In the genomic region with DNA sequence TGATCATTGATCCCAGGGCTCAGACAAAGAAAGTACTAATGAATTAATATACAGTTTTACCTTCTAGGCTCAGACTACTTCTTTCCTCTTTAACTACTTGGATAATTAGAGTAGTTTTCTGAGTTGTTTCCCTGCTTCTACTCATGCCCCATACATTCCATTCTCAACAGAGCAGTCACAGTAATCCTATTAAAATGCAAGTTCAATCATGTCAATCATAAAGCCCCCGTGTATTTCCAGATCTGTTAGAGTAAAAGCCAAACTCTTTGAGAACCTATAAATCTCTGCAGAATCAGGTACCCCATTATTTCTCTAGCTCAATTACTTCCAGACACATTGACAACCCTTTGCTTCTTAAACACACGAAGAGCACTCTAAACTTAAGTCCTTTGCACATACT, we compare ENCODE assay signal across 24 cellular contexts.
A peak's percentile ranks its signal among the peaks of the same experiment; 100 is the strongest.
DNase-seq lines count a peak whose midpoint lies in the region; ATAC-seq, FAIRE-seq and TF ChIP-seq lines count a peak whose summit lies in the region.
"Had no signal": no experiment of that assay in that cellular context is flagged by ENCODE, and none has a peak within 500 bp of the region (broad histone marks: within the 10 kb centered on the region; RNA-seq: fewer than 3 reads in every experiment).

No MANE protein-coding gene starts in this region.

- TF ChIP-seq RAD21 in H1 (IDR thresholded peaks at IDR 0.05 in 1 of 2, conservative IDR thresholded peaks at IDR 0.05 in 1 of 2; ENCODE audit: low read depth in 2 of 2, low read length in 2 of 2), result no peak

- no peak overlapping the region for H2BK15ac ChIP-seq in H1 (ENCODE audit: low read length)

- no peak overlapping the region for H4K8ac ChIP-seq in H1 (ENCODE audit: extremely low read depth, insufficient read depth, low read length)

- no peak for TF ChIP-seq CTCF in GM23338 (conservative IDR thresholded peaks at IDR 0.05; ENCODE audit: low read depth in 2 of 2)
- no peak for TF ChIP-seq CTCF in H1 (IDR thresholded peaks at IDR 0.05; ENCODE audit: control extremely low read depth in 1 of 3, insufficient read depth in 1 of 3, low read depth in 1 of 3, low read length in 3 of 3)
- no peak for TF ChIP-seq CTCF in esophagus muscularis mucosa (IDR thresholded peaks at IDR 0.05)

- peaks cover 13% of the 10 kb centered on the region for H3K9me3 Mint-ChIP-seq in GM23338

- H3K4me1 ChIP-seq in GM23338 (ENCODE audit: insufficient read depth) (no peaks in the 10 kb centered on the region), H1 (replicated peaks in 1 of 4; ENCODE audit: control insufficient read depth in 3 of 4, insufficient read depth in 4 of 4, low read length in 3 of 4) (no peaks in the 10 kb centered on the region), esophagus muscularis mucosa (no peaks in the 10 kb centered on the region)
- H3K4me1 ChIP-seq: BE2C, HAP-1 had no signal

- POLR2A ChIA-PET in H1 (lab: Charles Lee; ENCODE audit: partially characterized antibody), result no interaction called here

- no peak overlapping the region for H2BK20ac ChIP-seq in H1 (ENCODE audit: low read length)

- CTCF ChIA-PET in H1 (lab: Charles Lee; ENCODE audit: partially characterized antibody), result no interaction called here

- ATAC-seq in GM23338, result no peak
- ATAC-seq: GM12878 had no signal

- H3K79me2 ChIP-seq in GM23338 (replicated peaks; ENCODE audit: insufficient read depth), result no peaks in the 10 kb centered on the region
- no peaks in the 10 kb centered on the region for H3K79me2 ChIP-seq in H1 (ENCODE audit: control insufficient read depth in 1 of 2, insufficient read depth in 2 of 2, low read length in 2 of 2)

- H3K56ac ChIP-seq in H1 (replicated peaks; ENCODE audit: insufficient read length, low read depth, low read length), result no peak overlapping the region

- no peak overlapping the region for H3K4me2 ChIP-seq in GM23338
- H3K4me2 ChIP-seq in H1 (ENCODE audit: insufficient read depth in 1 of 2, low read depth in 2 of 2, low read length in 2 of 2), result no peak overlapping the region
- H3K4me2 ChIP-seq: BLaER1 treated with 17β-estradiol and CSF1 and Interleukin-3, amounts not matched to agents 10 nM and 100 nM had no signal

- no peak overlapping the region for H3K23ac ChIP-seq in H1 (ENCODE audit: insufficient read length)

- H3K18ac ChIP-seq in H1 (ENCODE audit: extremely low read depth, low read length), result no peak overlapping the region

- no peak overlapping the region for H3K4me3 Mint-ChIP-seq in GM23338
- H3K4me3 Mint-ChIP-seq: CD14-positive monocyte; CD4-positive, alpha-beta T cell; CD8-positive, alpha-beta memory T cell; HFFc6 had no signal

- H3K27ac ChIP-seq in GM23338 (ENCODE audit: low read depth), result no peak overlapping the region
- H3K27ac ChIP-seq in H1 (ENCODE audit: low read depth, low read length), result no peak overlapping the region
- H3K27ac ChIP-seq in esophagus muscularis mucosa (replicated peaks in 1 of 4), result no peak overlapping the region
- H3K27ac ChIP-seq: 22Rv1; BLaER1 treated with 17β-estradiol and CSF1 and Interleukin-3, amounts not matched to agents 10 nM and 100 nM had no signal

- H3K36me3 ChIP-seq in GM23338 (ENCODE audit: insufficient read depth), result no peaks in the 10 kb centered on the region
- H3K36me3 ChIP-seq in H1 (ENCODE audit: control insufficient read depth in 2 of 4, insufficient read depth in 4 of 4, low read length in 3 of 4), result no peaks in the 10 kb centered on the region
- no peaks in the 10 kb centered on the region for H3K36me3 ChIP-seq in esophagus muscularis mucosa
- H3K36me3 ChIP-seq: BE2C; BLaER1 treated with 17β-estradiol and CSF1 and Interleukin-3, amounts not matched to agents 10 nM and 100 nM; HAP-1 had no signal

- no peaks in the 10 kb centered on the region for H3K23me2 ChIP-seq in H1 (ENCODE audit: low read depth, low read length)

- H4K20me1 ChIP-seq in GM23338 (replicated peaks; ENCODE audit: insufficient read depth) (no peaks in the 10 kb centered on the region), H1 (replicated peaks in 1 of 2; ENCODE audit: control insufficient read depth in 1 of 2, insufficient read depth in 2 of 2, low read length in 2 of 2) (no peaks in the 10 kb centered on the region)
- H4K20me1 ChIP-seq: BLaER1 treated with 17β-estradiol and CSF1 and Interleukin-3, amounts not matched to agents 10 nM and 100 nM had no signal

- 0 out of 2 replicates have a peak, but pooled peaks cover 4% of the 10 kb centered on the region for H3K9me2 ChIP-seq in GM23338 (ENCODE audit: insufficient read depth)

- H3K9ac ChIP-seq in H1 (replicated peaks in 1 of 4; ENCODE audit: extremely low read depth in 1 of 4, low read depth in 3 of 4, low read length in 3 of 4), result no peak overlapping the region
- H3K9ac ChIP-seq: BLaER1 treated with 17β-estradiol and CSF1 and Interleukin-3, amounts not matched to agents 10 nM and 100 nM had no signal

- H2AK5ac ChIP-seq in H1 (ENCODE audit: low read depth, low read length), result no peak overlapping the region

- H3K79me1 ChIP-seq in H1 (ENCODE audit: low read depth, low read length), result no peaks in the 10 kb centered on the region

- no peak overlapping the region for H3K4me3 ChIP-seq in GM23338
- H3K4me3 ChIP-seq in H1 (ENCODE audit: extremely low read depth in 1 of 4, insufficient read depth in 2 of 4, low read depth in 3 of 4, low read length in 4 of 4), result no peak overlapping the region
- H3K4me3 ChIP-seq in esophagus muscularis mucosa, result no peak overlapping the region
- H3K4me3 ChIP-seq: BLaER1 treated with 17β-estradiol and CSF1 and Interleukin-3, amounts not matched to agents 10 nM and 100 nM; GM12878; HAP-1 had no signal

- peaks cover 6 to 7% of the 10 kb centered on the region in 2 experiments; a peak in 3 of 4 replicates for H3K9me3 ChIP-seq in H1 (ENCODE audit: insufficient read depth in 2 of 2, low read depth in 1 of 2, low read length in 1 of 2)
- H3K9me3 ChIP-seq in esophagus muscularis mucosa, result no peaks in the 10 kb centered on the region
- H3K9me3 ChIP-seq: HAP-1 had no signal

- no peaks in the 10 kb centered on the region for H3K27me3 ChIP-seq in GM23338 (ENCODE audit: insufficient read depth)
- H3K27me3 ChIP-seq in H1 (replicated peaks in 1 of 4; ENCODE audit: control insufficient read depth in 3 of 4, extremely low read depth in 1 of 4, insufficient read depth in 3 of 4, low read length in 3 of 4), result no peaks in the 10 kb centered on the region
- no peaks in the 10 kb centered on the region for H3K27me3 ChIP-seq in esophagus muscularis mucosa
- H3K27me3 ChIP-seq: BE2C; BLaER1 treated with 17β-estradiol and CSF1 and Interleukin-3, amounts not matched to agents 10 nM and 100 nM had no signal

- H3K36me3 Mint-ChIP-seq in GM23338 (ENCODE audit: low read depth), result peaks cover 10% of the 10 kb centered on the region
- H3K36me3 Mint-ChIP-seq: CD14-positive monocyte; CD8-positive, alpha-beta memory T cell had no signal

- no peak for FAIRE-seq in H1 (lab: Jason Lieb, UNC)
- FAIRE-seq: GM18507 had no signal

- H3K4me1 Mint-ChIP-seq in GM23338, result no peaks in the 10 kb centered on the region; the same call in 2 of the 3 replicates
- H3K4me1 Mint-ChIP-seq: CD14-positive monocyte; CD8-positive, alpha-beta memory T cell had no signal

- no peak overlapping the region for H3K14ac ChIP-seq in H1 (ENCODE audit: insufficient read length)

- no peak overlapping the region for H4K91ac ChIP-seq in H1 (replicated peaks; ENCODE audit: insufficient read length, low read length)

- intact Hi-C loops in esophagus muscularis mucosa (cut with DNase I), result no loop called here

- H2BK12ac ChIP-seq in H1 (ENCODE audit: low read depth, low read length), result no peak overlapping the region

- TF ChIP-seq POLR2A in H1 (IDR thresholded peaks at IDR 0.05; ENCODE audit: control extremely low read depth in 1 of 2, low read depth in 2 of 2, low read length in 2 of 2), result no peak
- TF ChIP-seq POLR2A in esophagus muscularis mucosa (IDR thresholded peaks at IDR 0.05; ENCODE audit: low read depth), result no peak

- H2BK120ac ChIP-seq in H1 (replicated peaks; ENCODE audit: low read depth, low read length), result no peak overlapping the region

- no peak overlapping the region for H3K4ac ChIP-seq in H1 (replicated peaks; ENCODE audit: insufficient read length, low read depth, low read length)

- H3F3A ChIP-seq in GM23338 (replicated peaks; ENCODE audit: low read depth), result no peaks in the 10 kb centered on the region

- DNase-seq in NCI-H82 (lab: John Stamatoyannopoulos, UW) (peak; percentile 35), NCI-H82 treated with DMSO at 0.1 percent for 48 hours (lab: John Stamatoyannopoulos, UW; ENCODE audit: unreplicated experiment) (no peak), GM23338 (ENCODE audit: low spot score) (no peak), H1 (ENCODE audit: low read depth in 1 of 2, low spot score in 2 of 2) (no peak), amygdala (lab: John Stamatoyannopoulos, UW) (no peak), esophagus muscularis mucosa (ENCODE audit: extremely low spot score) (no peak), GM19240 (ENCODE audit: insufficient read length, low spot score) (no peak)
- DNase-seq: ACHN; AML-193; BE2C; Calu3; CD4-positive, alpha-beta T cell; CD8-positive, alpha-beta memory T cell; COR-L47; DMS53; DMS79 treated with DMSO at 0.1 percent for 48 hours; GDM1; HFFc6 had no signal

- WGBS in H1 (ENCODE audit: extremely low coverage in 1 of 2, insufficient coverage in 1 of 2, insufficient read length in 1 of 2, insufficient replicate concordance in 2 of 2, low coverage in 1 of 2, low lambda C conversion rate in 2 of 2, missing lambda C conversion rate in 1 of 2), 2 experiments, result 92% methylated on average over 2 of the region's 2 CpGs; no CpG with 5 or more reads in 1 of the 2 experiments
- WGBS in esophagus muscularis mucosa, result 71% methylated on average over 2 of the region's 2 CpGs

- no peak for TF ChIP-seq EP300 in H1 (IDR thresholded peaks at IDR 0.05; ENCODE audit: borderline replicate concordance in 1 of 2, low read depth in 2 of 2, low read length in 2 of 2)
- TF ChIP-seq EP300 in esophagus muscularis mucosa (IDR thresholded peaks at IDR 0.05), result no peak

- H2BK5ac ChIP-seq in H1 (ENCODE audit: low read depth, low read length), result no peak overlapping the region

- H2AFZ ChIP-seq in GM23338, result peak overlapping the region; percentile 29
- 0 out of 2 replicates have a peak overlapping the region, but pooled peaks have one; percentile 22 for H2AFZ ChIP-seq in H1 (ENCODE audit: low read length)

- H3K27ac Mint-ChIP-seq in GM23338, result no peak overlapping the region
- H3K27ac Mint-ChIP-seq: CD14-positive monocyte; CD4-positive, alpha-beta T cell; CD8-positive, alpha-beta memory T cell; HFFc6 had no signal

- no peak overlapping the region for H4K5ac ChIP-seq in H1 (ENCODE audit: insufficient read length, low read depth, low read length)

- peaks cover 4% of the 10 kb centered on the region for H3K27me3 Mint-ChIP-seq in GM23338 (ENCODE audit: insufficient read depth, low read depth, poor library complexity)
- H3K27me3 Mint-ChIP-seq: CD4-positive, alpha-beta T cell; CD8-positive, alpha-beta memory T cell had no signal

TF ChIP-seq in GM23338, 12 proteins besides CTCF, POLR2A, EP300 and RAD21 (continues in another document):
- TF ChIP-seq JUNB (IDR thresholded peaks at IDR 0.05; ENCODE audit: unreplicated experiment) (no peak), EZH2phosphoT487 (IDR thresholded peaks at IDR 0.05; ENCODE audit: unreplicated experiment) (no peak)

TF ChIP-seq in H1, 55 proteins besides CTCF, POLR2A, EP300 and RAD21 (continues in another document):
- no peak for TF ChIP-seq SIRT6 (IDR thresholded peaks at IDR 0.05; ENCODE audit: low read length)
- TF ChIP-seq SRF (IDR thresholded peaks at IDR 0.05; ENCODE audit: low read depth, low read length), result no peak
- no peak for TF ChIP-seq CTBP2 (IDR thresholded peaks at IDR 0.05; ENCODE audit: borderline replicate concordance, insufficient read depth, insufficient read length, low read length)
